Comparison of ENCODE assay signal across 1 cellular context in genomic region chr19:18908917-18909619, GRCh38.
TF ChIP-seq lines count a peak whose summit lies in the region.

No MANE protein-coding gene starts in this region.

TF ChIP-seq in GM12878, 131 proteins besides CTCF, POLR2A, EP300 and RAD21:
- no peak for TF ChIP-seq MXI1 (IDR thresholded peaks at IDR 0.05; ENCODE audit: low read depth, low read length)
- no peak for TF ChIP-seq USF1 (IDR thresholded peaks at IDR 0.05; ENCODE audit: borderline replicate concordance, extremely low read length, insufficient read depth, low read depth, low read length)
- no peak for TF ChIP-seq E2F8 (IDR thresholded peaks at IDR 0.05; ENCODE audit: low read depth, partially characterized antibody)
- TF ChIP-seq KLF5 (IDR thresholded peaks at IDR 0.05; ENCODE audit: partially characterized antibody), result no peak
- TF ChIP-seq CBFB (IDR thresholded peaks at IDR 0.05; ENCODE audit: low read depth), result no peak
- no peak for TF ChIP-seq SUZ12 (IDR thresholded peaks at IDR 0.05; ENCODE audit: unreplicated experiment)
- TF ChIP-seq TCF3 (IDR thresholded peaks at IDR 0.05; ENCODE audit: borderline replicate concordance, insufficient read depth, low read depth, low read length), result no peak
- no peak for TF ChIP-seq BCL11A (IDR thresholded peaks at IDR 0.05; ENCODE audit: low read depth, low read length)
- TF ChIP-seq BHLHE40 (IDR thresholded peaks at IDR 0.05; ENCODE audit: borderline replicate concordance in 1 of 2, low read depth in 2 of 2, low read length in 1 of 2), result no peak
- no peak for TF ChIP-seq POU2F2 (IDR thresholded peaks at IDR 0.05; ENCODE audit: borderline replicate concordance, low read depth, low read length)
- no peak for TF ChIP-seq ZBTB33 (IDR thresholded peaks at IDR 0.05)
- TF ChIP-seq CBX5 (IDR thresholded peaks at IDR 0.05; ENCODE audit: low read depth), result no peak
- no peak for TF ChIP-seq ASH2L (IDR thresholded peaks at IDR 0.05; ENCODE audit: borderline replicate concordance, low read depth)
- no peak for TF ChIP-seq ZNF687 (IDR thresholded peaks at IDR 0.05)
- no peak for TF ChIP-seq RBBP5 (conservative IDR thresholded peaks at IDR 0.05)
- TF ChIP-seq STAT3 (IDR thresholded peaks at IDR 0.05; ENCODE audit: low read depth, low read length), result no peak
- no peak for TF ChIP-seq KAT2A (conservative IDR thresholded peaks at IDR 0.05; ENCODE audit: control insufficient read depth, low read depth, low read length)
- no peak for TF ChIP-seq NBN (IDR thresholded peaks at IDR 0.05)
- TF ChIP-seq MEF2B (IDR thresholded peaks at IDR 0.05; ENCODE audit: partially characterized antibody, poor library complexity, severe bottlenecking), result no peak
- TF ChIP-seq ZNF592 (IDR thresholded peaks at IDR 0.05), result no peak
